1 cellular context compared by ENCODE assay signal in genomic region chr17:49013311-49014205, GRCh38.
TF ChIP-seq lines count a peak whose summit lies in the region.

No MANE protein-coding gene starts in this region.

TF ChIP-seq in K562, 482 proteins besides CTCF, POLR2A, EP300 and RAD21:
- TF ChIP-seq ZSCAN29 (IDR thresholded peaks at IDR 0.05): no peak
- no peak for TF ChIP-seq DDX20 (tag; IDR thresholded peaks at IDR 0.05; ENCODE audit: low read depth)
- TF ChIP-seq, protein P1, sequence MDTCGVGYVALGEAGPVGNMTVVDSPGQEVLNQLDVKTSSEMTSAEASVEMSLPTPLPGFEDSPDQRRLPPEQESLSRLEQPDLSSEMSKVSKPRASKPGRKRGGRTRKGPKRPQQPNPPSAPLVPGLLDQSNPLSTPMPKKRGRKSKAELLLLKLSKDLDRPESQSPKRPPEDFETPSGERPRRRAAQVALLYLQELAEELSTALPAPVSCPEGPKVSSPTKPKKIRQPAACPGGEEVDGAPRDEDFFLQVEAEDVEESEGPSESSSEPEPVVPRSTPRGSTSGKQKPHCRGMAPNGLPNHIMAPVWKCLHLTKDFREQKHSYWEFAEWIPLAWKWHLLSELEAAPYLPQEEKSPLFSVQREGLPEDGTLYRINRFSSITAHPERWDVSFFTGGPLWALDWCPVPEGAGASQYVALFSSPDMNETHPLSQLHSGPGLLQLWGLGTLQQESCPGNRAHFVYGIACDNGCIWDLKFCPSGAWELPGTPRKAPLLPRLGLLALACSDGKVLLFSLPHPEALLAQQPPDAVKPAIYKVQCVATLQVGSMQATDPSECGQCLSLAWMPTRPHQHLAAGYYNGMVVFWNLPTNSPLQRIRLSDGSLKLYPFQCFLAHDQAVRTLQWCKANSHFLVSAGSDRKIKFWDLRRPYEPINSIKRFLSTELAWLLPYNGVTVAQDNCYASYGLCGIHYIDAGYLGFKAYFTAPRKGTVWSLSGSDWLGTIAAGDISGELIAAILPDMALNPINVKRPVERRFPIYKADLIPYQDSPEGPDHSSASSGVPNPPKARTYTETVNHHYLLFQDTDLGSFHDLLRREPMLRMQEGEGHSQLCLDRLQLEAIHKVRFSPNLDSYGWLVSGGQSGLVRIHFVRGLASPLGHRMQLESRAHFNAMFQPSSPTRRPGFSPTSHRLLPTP (IDR thresholded peaks at IDR 0.05; ENCODE audit: borderline replicate concordance, extremely low read depth, insufficient read length): no peak
- TF ChIP-seq MCM5 (IDR thresholded peaks at IDR 0.05; ENCODE audit: low read depth): no peak
- TF ChIP-seq TAF7 (tag; IDR thresholded peaks at IDR 0.05): no peak
- peak; percentile 25 for TF ChIP-seq PCBP1 (IDR thresholded peaks at IDR 0.05; ENCODE audit: low read depth, low read length, poor library complexity, severe bottlenecking)
- TF ChIP-seq TGIF2 (CRISPR knock-in tag; IDR thresholded peaks at IDR 0.05): no peak
- TF ChIP-seq ZNF79 (CRISPR knock-in tag; IDR thresholded peaks at IDR 0.05; ENCODE audit: low read depth): no peak
- no peak for TF ChIP-seq MTA1 (IDR thresholded peaks at IDR 0.05; ENCODE audit: borderline replicate concordance)
- TF ChIP-seq HLTF (IDR thresholded peaks at IDR 0.05): no peak
- TF ChIP-seq FOXP1 (CRISPR knock-in tag; IDR thresholded peaks at IDR 0.05): no peak
- TF ChIP-seq TBL1XR1 (IDR thresholded peaks at IDR 0.05; ENCODE audit: low read length in 2 of 2): no peak
- peak; percentile 59 for TF ChIP-seq POLR2G (IDR thresholded peaks at IDR 0.05; ENCODE audit: low read depth, low read length)
- TF ChIP-seq ATF4 (CRISPR knock-in tag; IDR thresholded peaks at IDR 0.05): no peak
- TF ChIP-seq ZNF830 (CRISPR knock-in tag; IDR thresholded peaks at IDR 0.05): no peak
- TF ChIP-seq RBFOX2 (IDR thresholded peaks at IDR 0.05; ENCODE audit: low read depth, low read length): peak; percentile 36
- no peak for TF ChIP-seq EHMT2 (IDR thresholded peaks at IDR 0.05)
- TF ChIP-seq TOE1 (IDR thresholded peaks at IDR 0.05; ENCODE audit: borderline replicate concordance): no peak
- TF ChIP-seq TOE1 (CRISPR knock-in tag; IDR thresholded peaks at IDR 0.05; ENCODE audit: borderline replicate concordance, low read depth): no peak
- TF ChIP-seq TEAD2 (tag; IDR thresholded peaks at IDR 0.05): no peak
